ENCODE assay signal across 13 cellular contexts in genomic region chr7:21912305-21912704, GRCh38. TPM values are rescaled to one million over a fixed set of nuclear protein-coding genes. Genes with fewer than 3 reads are reported as not detected.
DNase-seq lines count a peak whose midpoint lies in the region; TF ChIP-seq lines count a peak whose summit lies in the region.
"Had no signal": no experiment of that assay in that cellular context is flagged by ENCODE, and none has a peak within 500 bp of the region (broad histone marks: within the 10 kb centered on the region; RNA-seq: fewer than 3 reads in every experiment).

No MANE protein-coding gene starts in this region.

- no peak for TF ChIP-seq POLR2A in testis (IDR thresholded peaks at IDR 0.05)

- H3K9me3 ChIP-seq in HEK293 (ENCODE audit: control insufficient read depth, insufficient read depth, low read depth, low read length), result no peaks in the 10 kb centered on the region
- no peaks in the 10 kb centered on the region for H3K9me3 ChIP-seq in testis

- DNase-seq in AG04449 (ENCODE audit: low read depth, low spot score) (peak; percentile 84), choroid plexus epithelial cell (ENCODE audit: low read depth) (peak; percentile 20), inferior parietal cortex (ENCODE audit: extremely low spot score) (peak; percentile 14), COR-L47 (lab: John Stamatoyannopoulos, UW) (no peak), testis (no peak)
- no peak for DNase-seq in activated CD4-positive, alpha-beta T cell treated with anti-CD3 and anti-CD28 coated beads for 48 hours
- DNase-seq in activated naive CD4-positive, alpha-beta T cell treated with anti-CD3 and anti-CD28 coated beads, Interleukin-2, amount 50 U/mL, for 16 hours, result no peak
- DNase-seq: activated gamma-delta T cell; KBM-7; naive B cell; stimulated activated naive CD8-positive, alpha-beta T cell treated with anti-CD3 and anti-CD28 coated beads, Interleukin-15, Interleukin-2, amounts not matched to agents 100 U/mL and 50 U/mL, for 24 hours had no signal

- intact Hi-C loops in testis (cut with DNase I; ENCODE audit: low total_unique reads), result no loop called here

- POLR2A ChIA-PET in AG04449 (lab: Yijun Ruan, JAX), result interaction anchor here (1.7 kb wide), 1 partner anchor 32 kb away, joined by 8 read pairs; no protein-coding TSS in a partner anchor
- POLR2A ChIA-PET in HEK293 (lab: Yijun Ruan, JAX), result no interaction called here

- CTCF ChIA-PET in AG04449 (lab: Yijun Ruan, JAX) (no interaction called here), HEK293 (lab: Yijun Ruan, JAX) (no interaction called here)

- H3K27ac ChIP-seq in HEK293 (ENCODE audit: extremely low read depth, low read depth, low read length) (no peak overlapping the region), testis (no peak overlapping the region)

- H3K4me1 ChIP-seq in HEK293 (ENCODE audit: control insufficient read depth, insufficient read depth, low read length) (no peaks in the 10 kb centered on the region), testis (no peaks in the 10 kb centered on the region)

- 65 to 79% methylated on average over 5 to 7 of the region's 7 CpGs for WGBS in testis, 2 donors

- TF ChIP-seq CTCF in AG04449 (IDR thresholded peaks at IDR 0.05; ENCODE audit: insufficient read depth, low read length, missing control alignments), result no peak
- no peak for TF ChIP-seq CTCF in HEK293 (tag by site-specific recombination; IDR thresholded peaks at IDR 0.05)
- no peak for TF ChIP-seq CTCF in choroid plexus epithelial cell (conservative IDR thresholded peaks at IDR 0.05; ENCODE audit: low read depth, low read length)
- TF ChIP-seq CTCF in testis (IDR thresholded peaks at IDR 0.05), result no peak

- peaks cover 8 to 68% of the 10 kb centered on the region in 2 experiments for H3K36me3 ChIP-seq in HEK293 (ENCODE audit: control insufficient read depth in 2 of 2, insufficient read depth in 1 of 2, low read length in 2 of 2)
- H3K36me3 ChIP-seq in testis (ENCODE audit: low read depth, missing control alignments), result no peaks in the 10 kb centered on the region

- no peaks in the 10 kb centered on the region for H3K27me3 ChIP-seq in testis

- no peak overlapping the region for H3K4me3 ChIP-seq in AG04449 (ENCODE audit: low read depth, low read length)
- no peak overlapping the region for H3K4me3 ChIP-seq in HEK293 (ENCODE audit: low read depth, low read length)
- no peak overlapping the region for H3K4me3 ChIP-seq in choroid plexus epithelial cell (ENCODE audit: low read depth, low read length)
- no peak overlapping the region for H3K4me3 ChIP-seq in testis
- H3K4me3 ChIP-seq: skin epidermis had no signal

TF ChIP-seq in HEK293, 187 proteins besides CTCF, POLR2A, EP300 and RAD21:
- TF ChIP-seq ZFHX2 (tag by site-specific recombination; conservative IDR thresholded peaks at IDR 0.05) (peak; percentile 35; the same call in 1 of the 2 replicates), ZNF776 (tag by site-specific recombination; IDR thresholded peaks at IDR 0.05; ENCODE audit: borderline replicate concordance) (no peak)

RNA-seq across cellular contexts. Expression of gene CDCA7L, which starts 33.4 kb away (rescaled TPM):
- 10 to 100 TPM; 46.1 to 47.1 TPM for total RNA-seq in testis
- polyA plus RNA-seq in testis (ENCODE audit: insufficient read depth, low read depth, low replicate concordance), result 39.9 TPM

Comparison
In these comparisons a context has a peak if more than half of its experiments do, and no peak if none do; other contexts are left out.
1. DNase-seq: peak in AG04449 (single experiment), choroid plexus epithelial cell (single experiment) and inferior parietal cortex (single experiment); none in activated CD4-positive, alpha-beta T cell treated with anti-CD3 and anti-CD28 coated beads for 48 hours (single experiment), COR-L47 (single experiment), activated naive CD4-positive, alpha-beta T cell treated with anti-CD3 and anti-CD28 coated beads, Interleukin-2, amount 50 U/mL, for 16 hours (single experiment) and testis (single experiment).